ENCODE assay signal across 1 cellular context in genomic region chr11:14583252-14584105, GRCh38.
TF ChIP-seq lines count a peak whose summit lies in the region.

No MANE protein-coding gene starts in this region.

TF ChIP-seq in SK-N-SH, 30 proteins besides CTCF, POLR2A, EP300 and RAD21 (continued from another document):
- TF ChIP-seq YY1 (IDR thresholded peaks at IDR 0.05; ENCODE audit: low read depth) (no peak), EZH2phosphoT487 (IDR thresholded peaks at IDR 0.05; ENCODE audit: borderline replicate concordance, low read depth) (no peak), NRF1 (IDR thresholded peaks at IDR 0.05; ENCODE audit: low read depth, low read length) (no peak), POLR2AphosphoS5 (IDR thresholded peaks at IDR 0.05; ENCODE audit: low read depth, low read length) (no peak), PBX3 (IDR thresholded peaks at IDR 0.05) (no peak), TAF1 (IDR thresholded peaks at IDR 0.05; ENCODE audit: borderline replicate concordance, low read depth, low read length) (no peak), GATA2 (CRISPR knock-in tag; IDR thresholded peaks at IDR 0.05) (peak; percentile 70), GABPA (IDR thresholded peaks at IDR 0.05; ENCODE audit: low read depth) (no peak), FOXM1 (IDR thresholded peaks at IDR 0.05; ENCODE audit: low read depth) (no peak)
- TF ChIP-seq, protein P1, sequence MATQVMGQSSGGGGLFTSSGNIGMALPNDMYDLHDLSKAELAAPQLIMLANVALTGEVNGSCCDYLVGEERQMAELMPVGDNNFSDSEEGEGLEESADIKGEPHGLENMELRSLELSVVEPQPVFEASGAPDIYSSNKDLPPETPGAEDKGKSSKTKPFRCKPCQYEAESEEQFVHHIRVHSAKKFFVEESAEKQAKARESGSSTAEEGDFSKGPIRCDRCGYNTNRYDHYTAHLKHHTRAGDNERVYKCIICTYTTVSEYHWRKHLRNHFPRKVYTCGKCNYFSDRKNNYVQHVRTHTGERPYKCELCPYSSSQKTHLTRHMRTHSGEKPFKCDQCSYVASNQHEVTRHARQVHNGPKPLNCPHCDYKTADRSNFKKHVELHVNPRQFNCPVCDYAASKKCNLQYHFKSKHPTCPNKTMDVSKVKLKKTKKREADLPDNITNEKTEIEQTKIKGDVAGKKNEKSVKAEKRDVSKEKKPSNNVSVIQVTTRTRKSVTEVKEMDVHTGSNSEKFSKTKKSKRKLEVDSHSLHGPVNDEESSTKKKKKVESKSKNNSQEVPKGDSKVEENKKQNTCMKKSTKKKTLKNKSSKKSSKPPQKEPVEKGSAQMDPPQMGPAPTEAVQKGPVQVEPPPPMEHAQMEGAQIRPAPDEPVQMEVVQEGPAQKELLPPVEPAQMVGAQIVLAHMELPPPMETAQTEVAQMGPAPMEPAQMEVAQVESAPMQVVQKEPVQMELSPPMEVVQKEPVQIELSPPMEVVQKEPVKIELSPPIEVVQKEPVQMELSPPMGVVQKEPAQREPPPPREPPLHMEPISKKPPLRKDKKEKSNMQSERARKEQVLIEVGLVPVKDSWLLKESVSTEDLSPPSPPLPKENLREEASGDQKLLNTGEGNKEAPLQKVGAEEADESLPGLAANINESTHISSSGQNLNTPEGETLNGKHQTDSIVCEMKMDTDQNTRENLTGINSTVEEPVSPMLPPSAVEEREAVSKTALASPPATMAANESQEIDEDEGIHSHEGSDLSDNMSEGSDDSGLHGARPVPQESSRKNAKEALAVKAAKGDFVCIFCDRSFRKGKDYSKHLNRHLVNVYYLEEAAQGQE (IDR thresholded peaks at IDR 0.05; ENCODE audit: low read depth, low read length), result no peak
- TF ChIP-seq, protein P2, sequence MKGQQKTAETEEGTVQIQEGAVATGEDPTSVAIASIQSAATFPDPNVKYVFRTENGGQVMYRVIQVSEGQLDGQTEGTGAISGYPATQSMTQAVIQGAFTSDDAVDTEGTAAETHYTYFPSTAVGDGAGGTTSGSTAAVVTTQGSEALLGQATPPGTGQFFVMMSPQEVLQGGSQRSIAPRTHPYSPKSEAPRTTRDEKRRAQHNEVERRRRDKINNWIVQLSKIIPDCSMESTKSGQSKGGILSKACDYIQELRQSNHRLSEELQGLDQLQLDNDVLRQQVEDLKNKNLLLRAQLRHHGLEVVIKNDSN (IDR thresholded peaks at IDR 0.05; ENCODE audit: borderline replicate concordance, low read depth), result no peak
